ENCODE assay signal across 1 cellular context in the genomic region with DNA sequence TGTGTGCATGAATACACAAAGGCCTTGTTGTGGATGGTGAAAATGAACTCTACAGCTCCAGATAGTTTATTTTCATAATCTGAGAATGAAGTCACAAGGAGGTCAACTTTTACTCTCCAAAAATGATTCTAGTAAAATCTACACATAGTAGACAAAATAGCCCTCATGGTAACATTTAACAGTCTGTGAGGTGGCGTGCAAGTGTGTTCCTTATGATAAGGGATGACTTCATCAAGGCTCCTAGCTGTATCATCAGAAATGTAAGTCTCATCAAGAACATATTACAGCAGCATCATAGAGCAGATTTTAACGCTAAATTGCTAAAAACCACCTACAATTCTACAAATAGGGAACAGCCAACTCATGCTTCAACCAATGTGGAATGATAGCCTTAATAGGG.
TF ChIP-seq lines count a peak whose summit lies in the region.

No MANE protein-coding gene starts in this region.

TF ChIP-seq in A549, 52 proteins besides CTCF, POLR2A, EP300 and RAD21 (continued from another document):
- TF ChIP-seq, protein P1, sequence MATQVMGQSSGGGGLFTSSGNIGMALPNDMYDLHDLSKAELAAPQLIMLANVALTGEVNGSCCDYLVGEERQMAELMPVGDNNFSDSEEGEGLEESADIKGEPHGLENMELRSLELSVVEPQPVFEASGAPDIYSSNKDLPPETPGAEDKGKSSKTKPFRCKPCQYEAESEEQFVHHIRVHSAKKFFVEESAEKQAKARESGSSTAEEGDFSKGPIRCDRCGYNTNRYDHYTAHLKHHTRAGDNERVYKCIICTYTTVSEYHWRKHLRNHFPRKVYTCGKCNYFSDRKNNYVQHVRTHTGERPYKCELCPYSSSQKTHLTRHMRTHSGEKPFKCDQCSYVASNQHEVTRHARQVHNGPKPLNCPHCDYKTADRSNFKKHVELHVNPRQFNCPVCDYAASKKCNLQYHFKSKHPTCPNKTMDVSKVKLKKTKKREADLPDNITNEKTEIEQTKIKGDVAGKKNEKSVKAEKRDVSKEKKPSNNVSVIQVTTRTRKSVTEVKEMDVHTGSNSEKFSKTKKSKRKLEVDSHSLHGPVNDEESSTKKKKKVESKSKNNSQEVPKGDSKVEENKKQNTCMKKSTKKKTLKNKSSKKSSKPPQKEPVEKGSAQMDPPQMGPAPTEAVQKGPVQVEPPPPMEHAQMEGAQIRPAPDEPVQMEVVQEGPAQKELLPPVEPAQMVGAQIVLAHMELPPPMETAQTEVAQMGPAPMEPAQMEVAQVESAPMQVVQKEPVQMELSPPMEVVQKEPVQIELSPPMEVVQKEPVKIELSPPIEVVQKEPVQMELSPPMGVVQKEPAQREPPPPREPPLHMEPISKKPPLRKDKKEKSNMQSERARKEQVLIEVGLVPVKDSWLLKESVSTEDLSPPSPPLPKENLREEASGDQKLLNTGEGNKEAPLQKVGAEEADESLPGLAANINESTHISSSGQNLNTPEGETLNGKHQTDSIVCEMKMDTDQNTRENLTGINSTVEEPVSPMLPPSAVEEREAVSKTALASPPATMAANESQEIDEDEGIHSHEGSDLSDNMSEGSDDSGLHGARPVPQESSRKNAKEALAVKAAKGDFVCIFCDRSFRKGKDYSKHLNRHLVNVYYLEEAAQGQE (IDR thresholded peaks at IDR 0.05), result no peak
- no peak for TF ChIP-seq ESRRA (IDR thresholded peaks at IDR 0.05; ENCODE audit: borderline replicate concordance, low read length)
- TF ChIP-seq, protein P2, sequence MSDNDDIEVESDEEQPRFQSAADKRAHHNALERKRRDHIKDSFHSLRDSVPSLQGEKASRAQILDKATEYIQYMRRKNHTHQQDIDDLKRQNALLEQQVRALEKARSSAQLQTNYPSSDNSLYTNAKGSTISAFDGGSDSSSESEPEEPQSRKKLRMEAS (IDR thresholded peaks at IDR 0.05), result no peak
- TF ChIP-seq, protein P3, sequence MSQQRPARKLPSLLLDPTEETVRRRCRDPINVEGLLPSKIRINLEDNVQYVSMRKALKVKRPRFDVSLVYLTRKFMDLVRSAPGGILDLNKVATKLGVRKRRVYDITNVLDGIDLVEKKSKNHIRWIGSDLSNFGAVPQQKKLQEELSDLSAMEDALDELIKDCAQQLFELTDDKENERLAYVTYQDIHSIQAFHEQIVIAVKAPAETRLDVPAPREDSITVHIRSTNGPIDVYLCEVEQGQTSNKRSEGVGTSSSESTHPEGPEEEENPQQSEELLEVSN (IDR thresholded peaks at IDR 0.05; ENCODE audit: borderline replicate concordance, low read depth), result no peak
- TF ChIP-seq SMC3 (IDR thresholded peaks at IDR 0.05), result no peak
- TF ChIP-seq, protein P4, sequence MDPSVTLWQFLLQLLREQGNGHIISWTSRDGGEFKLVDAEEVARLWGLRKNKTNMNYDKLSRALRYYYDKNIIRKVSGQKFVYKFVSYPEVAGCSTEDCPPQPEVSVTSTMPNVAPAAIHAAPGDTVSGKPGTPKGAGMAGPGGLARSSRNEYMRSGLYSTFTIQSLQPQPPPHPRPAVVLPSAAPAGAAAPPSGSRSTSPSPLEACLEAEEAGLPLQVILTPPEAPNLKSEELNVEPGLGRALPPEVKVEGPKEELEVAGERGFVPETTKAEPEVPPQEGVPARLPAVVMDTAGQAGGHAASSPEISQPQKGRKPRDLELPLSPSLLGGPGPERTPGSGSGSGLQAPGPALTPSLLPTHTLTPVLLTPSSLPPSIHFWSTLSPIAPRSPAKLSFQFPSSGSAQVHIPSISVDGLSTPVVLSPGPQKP (IDR thresholded peaks at IDR 0.05; ENCODE audit: low read depth, low read length), result no peak
- TF ChIP-seq TP53 (CRISPR knock-in tag; IDR thresholded peaks at IDR 0.05), result no peak
- TF ChIP-seq HOXB13 (CRISPR knock-in tag; IDR thresholded peaks at IDR 0.05; ENCODE audit: low read depth), result no peak
- no peak for TF ChIP-seq FOSB (CRISPR knock-in tag; IDR thresholded peaks at IDR 0.05)
- TF ChIP-seq CBX2 (IDR thresholded peaks at IDR 0.05; ENCODE audit: borderline replicate concordance, low read depth), result no peak
